Comparison of ENCODE assay signal across 8 cellular contexts in genomic region chr15:24772709-24773373, GRCh38.
A peak's percentile ranks its signal among the peaks of the same experiment; 100 is the strongest.
DNase-seq lines count a peak whose midpoint lies in the region; ATAC-seq and TF ChIP-seq lines count a peak whose summit lies in the region.

No MANE protein-coding gene starts in this region.

- ATAC-seq in GM21447 (IDR thresholded peaks at IDR 0.05; ENCODE audit: unreplicated experiment), result no peak

- H3K27me3 ChIP-seq in iPS-20b (ENCODE audit: insufficient read depth, low read length), result no peaks in the 10 kb centered on the region
- H3K27me3 ChIP-seq in skeletal muscle tissue (ENCODE audit: control insufficient read depth in 3 of 3, insufficient read depth in 3 of 3, low read length in 3 of 3), result peaks cover 0 to 5% (median 2%) of the 10 kb centered on the region in 3 donors

- DNase-seq in HFFc6, result peak; percentile 45
- DNase-seq in activated CD4-positive, CD25-positive, alpha-beta regulatory T cell (lab: John Stamatoyannopoulos, UW), result peak in 3 of 4 experiments; percentile 4 to 24 (median 23)
- peak in 57 of 61 donors; percentile 1 to 87 (median 66) for DNase-seq in caudate nucleus (lab: John Stamatoyannopoulos, UW)
- DNase-seq in NCI-H1436 treated with DMSO at 0.1 percent for 48 hours (lab: John Stamatoyannopoulos, UW), result no peak
- DNase-seq in NCI-H2107 treated with DMSO at 0.1 percent for 48 hours (lab: John Stamatoyannopoulos, UW; ENCODE audit: unreplicated experiment), result no peak

- H3K9me3 ChIP-seq in iPS-20b (ENCODE audit: insufficient read depth, low read depth, low read length) (no peaks in the 10 kb centered on the region), skeletal muscle tissue (ENCODE audit: control insufficient read depth in 3 of 3, low read length in 3 of 3) (peaks cover 5 to 9% (median 5%) of the 10 kb centered on the region in 3 donors)

- H3K36me3 ChIP-seq in iPS-20b (ENCODE audit: insufficient read depth, low read depth, low read length) (no peaks in the 10 kb centered on the region), skeletal muscle tissue (ENCODE audit: control insufficient read depth in 3 of 3, insufficient read depth in 3 of 3, low read length in 3 of 3) (no peaks in the 10 kb centered on the region)

- peaks cover 4% of the 10 kb centered on the region for H3K36me3 Mint-ChIP-seq in HFFc6 (ENCODE audit: low read depth)

- peak overlapping the region; percentile 86 for H3K4me3 Mint-ChIP-seq in HFFc6

- no peak for TF ChIP-seq CTCF in HFFc6 (IDR thresholded peaks at IDR 0.05)

- 0 out of 2 replicates have a peak, but pooled peaks cover 1% of the 10 kb centered on the region for H3K27me3 Mint-ChIP-seq in HFFc6 (ENCODE audit: insufficient read depth)

- H3K4me1 ChIP-seq in iPS-20b (ENCODE audit: insufficient read depth, low read length) (no peaks in the 10 kb centered on the region), skeletal muscle tissue (ENCODE audit: control insufficient read depth in 3 of 3, insufficient read depth in 3 of 3, low read length in 3 of 3) (no peaks in the 10 kb centered on the region)

- peak overlapping the region; percentile 78 for H3K27ac Mint-ChIP-seq in HFFc6

- peak overlapping the region; percentile 81 for H3K4me3 ChIP-seq in iPS-20b (ENCODE audit: low read length)
- H3K4me3 ChIP-seq in skeletal muscle tissue (ENCODE audit: low read length in 3 of 3), result peak overlapping the region; percentile 59 to 73 (median 63)

- H3K27ac ChIP-seq in caudate nucleus (ENCODE audit: low read depth, low read length), result peak overlapping the region; percentile 58
- peak overlapping the region; percentile 95 for H3K27ac ChIP-seq in iPS-20b (ENCODE audit: low read length)
- H3K27ac ChIP-seq in skeletal muscle tissue (ENCODE audit: low read depth, low read length), result no peak overlapping the region

- peak overlapping the region; percentile 90 for H3K9ac ChIP-seq in iPS-20b (ENCODE audit: low read depth, low read length)
- no peak overlapping the region for H3K9ac ChIP-seq in skeletal muscle tissue (ENCODE audit: low read depth in 1 of 3, low read length in 3 of 3)

- peaks cover 13% of the 10 kb centered on the region for H3K9me3 Mint-ChIP-seq in HFFc6

- H3K4me1 Mint-ChIP-seq in HFFc6 (ENCODE audit: low read depth), result no peaks in the 10 kb centered on the region

Comparison
In these comparisons a context has a peak if more than half of its experiments do, and no peak if none do; other contexts are left out.
1. DNase-seq: peak in HFFc6 (single experiment), activated CD4-positive, CD25-positive, alpha-beta regulatory T cell (3 of 4) and caudate nucleus (57 of 61); none in NCI-H1436 treated with DMSO at 0.1 percent for 48 hours (single experiment) and NCI-H2107 treated with DMSO at 0.1 percent for 48 hours (single experiment).